ENCODE assay signal across 14 cellular contexts in genomic region chr22:49686495-49687219, GRCh38.
DNase-seq lines count a peak whose midpoint lies in the region; ATAC-seq and TF ChIP-seq lines count a peak whose summit lies in the region.
"Had no signal": no experiment of that assay in that cellular context is flagged by ENCODE, and none has a peak within 500 bp of the region (broad histone marks: within the 10 kb centered on the region; RNA-seq: fewer than 3 reads in every experiment).

No MANE protein-coding gene starts in this region.

- no peak overlapping the region for H3K9ac ChIP-seq in endodermal cell (ENCODE audit: extremely low read depth, low read length, poor library complexity, severe bottlenecking)

- H3K4me3 ChIP-seq in H7 (ENCODE audit: insufficient read depth, low read depth, low read length) (no peak overlapping the region), endodermal cell (ENCODE audit: low read length) (no peak overlapping the region), sigmoid colon (no peak overlapping the region)
- H3K4me3 ChIP-seq: GM23338 had no signal

- H3K4me1 ChIP-seq in endodermal cell (ENCODE audit: control insufficient read depth, insufficient read depth, low read length) = no peaks in the 10 kb centered on the region
- H3K4me1 ChIP-seq in sigmoid colon = no peaks in the 10 kb centered on the region
- H3K4me1 ChIP-seq: BE2C had no signal

- peaks cover 14% of the 10 kb centered on the region for H3K9me3 Mint-ChIP-seq in endodermal cell
- peaks cover 6% of the 10 kb centered on the region for H3K9me3 Mint-ChIP-seq in stimulated activated memory B cell treated with anti-CD40 and anti-IgM and Interleukin-4, amounts not matched to agents 10 μg/mL and 1 μg/mL and 100 μg/mL, for 72 hours

- 84 to 89% methylated on average over 19 to 22 of the region's 22 CpGs for WGBS in endodermal cell (ENCODE audit: insufficient coverage in 1 of 2, insufficient read length in 1 of 2), 2 experiments
- 72 to 89% methylated on average over 22 of the region's 22 CpGs for WGBS in sigmoid colon, 2 donors

- no peaks in the 10 kb centered on the region for H3K27me3 ChIP-seq in H7 (ENCODE audit: control insufficient read depth, insufficient read depth, low read length)
- H3K27me3 ChIP-seq in endodermal cell (ENCODE audit: control insufficient read depth, insufficient read depth, low read length, poor library complexity, severe bottlenecking) = no peaks in the 10 kb centered on the region
- peaks cover 0 to 47% (median 7%) of the 10 kb centered on the region in 3 donors for H3K27me3 ChIP-seq in sigmoid colon

- H3K9me3 ChIP-seq in endodermal cell (ENCODE audit: control insufficient read depth, low read length) (no peaks in the 10 kb centered on the region), sigmoid colon (peaks cover 0 to 2% (median 0%) of the 10 kb centered on the region in 4 donors)
- H3K9me3 ChIP-seq: BE2C had no signal

- peaks cover 2% of the 10 kb centered on the region for H3K27me3 Mint-ChIP-seq in endodermal cell (ENCODE audit: insufficient read depth)
- peaks cover 74% of the 10 kb centered on the region for H3K27me3 Mint-ChIP-seq in stimulated activated memory B cell treated with anti-CD40 and anti-IgM and Interleukin-4, amounts not matched to agents 10 μg/mL and 1 μg/mL and 100 μg/mL, for 72 hours

- H3K36me3 Mint-ChIP-seq in endodermal cell (ENCODE audit: low read depth) = no peaks in the 10 kb centered on the region
- no peaks in the 10 kb centered on the region for H3K36me3 Mint-ChIP-seq in stimulated activated memory B cell treated with anti-CD40 and anti-IgM and Interleukin-4, amounts not matched to agents 10 μg/mL and 1 μg/mL and 100 μg/mL, for 72 hours
- H3K36me3 Mint-ChIP-seq: CD4-positive, CD25-positive, alpha-beta regulatory T cell; CD8-positive, alpha-beta memory T cell had no signal

- TF ChIP-seq CTCF in endodermal cell (conservative IDR thresholded peaks at IDR 0.05) (no peak), sigmoid colon (IDR thresholded peaks at IDR 0.05) (no peak)

- no peak for TF ChIP-seq POLR2A in sigmoid colon (IDR thresholded peaks at IDR 0.05)

- H3K36me3 ChIP-seq in H7 (replicated peaks; ENCODE audit: control insufficient read depth, insufficient read depth, low read length) (no peaks in the 10 kb centered on the region), endodermal cell (ENCODE audit: control insufficient read depth, insufficient read depth, low read length) (no peaks in the 10 kb centered on the region), sigmoid colon (no peaks in the 10 kb centered on the region)
- H3K36me3 ChIP-seq: BE2C had no signal

- TF ChIP-seq EP300 in sigmoid colon (IDR thresholded peaks at IDR 0.05) = no peak

- ATAC-seq in stimulated activated memory B cell treated with anti-CD40 and anti-IgM and Interleukin-4, amounts not matched to agents 10 μg/mL and 1 μg/mL and 100 μg/mL, for 72 hours = no peak
- ATAC-seq: GM23338 had no signal

- DNase-seq in D341Med (ENCODE audit: low spot score) (peak; percentile 21), H7 (peak; percentile 58), endodermal cell (peak; percentile 20), sigmoid colon (peak; percentile 56), HCEC 1CT (no peak), MV-4-11 (lab: John Stamatoyannopoulos, UW) (no peak)
- DNase-seq: ACHN; BE2C; C1 segment of cervical spinal cord; CD4-positive, CD25-positive, alpha-beta regulatory T cell; CD8-positive, alpha-beta memory T cell; COR-L47 had no signal

- intact Hi-C loops in sigmoid colon (cut with DNase I) = no loop called here

- no peak overlapping the region for H3K27ac Mint-ChIP-seq in endodermal cell
- no peak overlapping the region for H3K27ac Mint-ChIP-seq in stimulated activated memory B cell treated with anti-CD40 and anti-IgM and Interleukin-4, amounts not matched to agents 10 μg/mL and 1 μg/mL and 100 μg/mL, for 72 hours
- H3K27ac Mint-ChIP-seq: CD4-positive, CD25-positive, alpha-beta regulatory T cell; CD8-positive, alpha-beta memory T cell; GM23338 had no signal

- H3K4me1 Mint-ChIP-seq in endodermal cell = no peaks in the 10 kb centered on the region
- H3K4me1 Mint-ChIP-seq in stimulated activated memory B cell treated with anti-CD40 and anti-IgM and Interleukin-4, amounts not matched to agents 10 μg/mL and 1 μg/mL and 100 μg/mL, for 72 hours = no peaks in the 10 kb centered on the region
- H3K4me1 Mint-ChIP-seq: CD8-positive, alpha-beta memory T cell; GM23338 had no signal

- no peak overlapping the region for H3K4me3 Mint-ChIP-seq in endodermal cell
- no peak overlapping the region for H3K4me3 Mint-ChIP-seq in stimulated activated memory B cell treated with anti-CD40 and anti-IgM and Interleukin-4, amounts not matched to agents 10 μg/mL and 1 μg/mL and 100 μg/mL, for 72 hours
- H3K4me3 Mint-ChIP-seq: CD4-positive, CD25-positive, alpha-beta regulatory T cell; CD8-positive, alpha-beta memory T cell; GM23338 had no signal

- H3K27ac ChIP-seq in endodermal cell (ENCODE audit: low read depth, low read length) (no peak overlapping the region), sigmoid colon (no peak overlapping the region)

Comparison
In these comparisons a context has a peak if more than half of its experiments do, and no peak if none do; other contexts are left out.
1. DNase-seq: peak in D341Med (single experiment), H7 (single experiment), endodermal cell (single experiment) and sigmoid colon (single experiment); none in HCEC 1CT (single experiment) and MV-4-11 (single experiment).